ENCODE assay signal across 8 cellular contexts in the genomic region with DNA sequence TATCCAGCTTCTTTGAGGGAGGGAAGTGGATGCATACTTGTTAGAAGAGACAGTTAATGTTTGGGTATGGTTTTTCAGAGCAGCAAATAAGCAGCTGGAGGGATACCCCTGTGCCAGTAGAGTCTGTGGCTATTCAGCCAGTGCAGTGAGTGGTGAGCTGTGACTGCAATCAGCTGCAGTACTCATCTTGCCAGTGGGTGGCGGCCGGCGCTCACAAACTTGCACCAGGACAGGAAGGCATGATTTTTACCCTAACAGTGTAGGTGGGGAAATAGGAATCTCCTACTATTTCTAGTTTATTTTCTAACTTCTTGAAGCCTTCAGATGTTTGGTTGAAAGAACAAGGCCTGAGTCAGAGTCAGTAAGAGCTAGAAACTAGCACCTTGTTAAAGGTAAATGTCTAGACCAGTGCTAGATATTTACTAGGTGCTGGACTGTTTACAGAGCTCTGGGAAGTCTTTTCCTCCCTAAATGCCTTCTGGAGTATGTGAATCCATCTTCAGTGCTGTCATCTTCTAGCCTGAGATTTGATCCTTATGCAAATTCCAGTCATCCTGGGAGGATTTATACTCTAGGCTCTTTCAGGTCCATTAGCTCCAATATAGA. TPM values are rescaled to one million over a fixed set of nuclear protein-coding genes. Genes with fewer than 3 reads are reported as not detected.
DNase-seq lines count a peak whose midpoint lies in the region; ATAC-seq and TF ChIP-seq lines count a peak whose summit lies in the region.

No MANE protein-coding gene starts in this region.

- no peaks in the 10 kb centered on the region for H3K4me1 ChIP-seq in SJCRH30
- no peaks in the 10 kb centered on the region for H3K4me1 ChIP-seq in prostate gland (replicated peaks)

- H3K36me3 ChIP-seq in SJCRH30 (no peaks in the 10 kb centered on the region), prostate gland (no peaks in the 10 kb centered on the region)

- no peak overlapping the region for H3K27ac Mint-ChIP-seq in activated naive CD4-positive, alpha-beta T cell treated with anti-CD3 and anti-CD28 coated beads for 36 hours

- no peak overlapping the region for H3K27ac ChIP-seq in SJCRH30
- no peak overlapping the region for H3K27ac ChIP-seq in prostate gland

- peak; percentile 77 for ATAC-seq in HG03378 (IDR thresholded peaks at IDR 0.05; ENCODE audit: unreplicated experiment)
- ATAC-seq in Right ventricle myocardium superior (ENCODE audit: poor library complexity) = peak; percentile 90

- 0% methylated on average over 3 of the region's 3 CpGs for WGBS in prostate gland

- CTCF ChIA-PET in activated naive CD4-positive, alpha-beta T cell treated with anti-CD3 and anti-CD28 coated beads for 36 hours (lab: Charles Lee) = interaction anchor here (0.6 to 9.0 kb wide), 24 partner anchors 9 to 761 kb away, joined by 3 to 129 read pairs (median 3); a partner anchor contains a TSS

- no peaks in the 10 kb centered on the region for H3K36me3 Mint-ChIP-seq in activated naive CD4-positive, alpha-beta T cell treated with anti-CD3 and anti-CD28 coated beads for 36 hours (ENCODE audit: low read depth)

- peak; percentile 28 for DNase-seq in COLO829 (ENCODE audit: low spot score)
- DNase-seq in GM19240 (ENCODE audit: insufficient read length, low spot score) = peak; percentile 33
- peak; percentile 51 to 65 for DNase-seq in SJCRH30
- peak; percentile 80 for DNase-seq in activated naive CD4-positive, alpha-beta T cell treated with anti-CD3 and anti-CD28 coated beads for 36 hours
- DNase-seq in Right ventricle myocardium superior = peak; percentile 88
- DNase-seq in prostate gland (ENCODE audit: low spot score) = peak; percentile 59
- no peak for DNase-seq in NCI-H1048 (lab: John Stamatoyannopoulos, UW)

- H3K4me3 Mint-ChIP-seq in activated naive CD4-positive, alpha-beta T cell treated with anti-CD3 and anti-CD28 coated beads for 36 hours = no peak overlapping the region

- H3K4me3 ChIP-seq in SJCRH30 = no peak overlapping the region
- H3K4me3 ChIP-seq in prostate gland = no peak overlapping the region

- intact Hi-C loops in activated naive CD4-positive, alpha-beta T cell treated with anti-CD3 and anti-CD28 coated beads for 36 hours (cut with micrococcal nuclease) = loop anchor here (1.0 to 10.0 kb wide), 6 partner anchors 41 to 757 kb away; a partner anchor contains a TSS
- intact Hi-C loops in Right ventricle myocardium superior (cut with DNase I) (loop anchor here (1.0 kb wide), 1 partner anchor 40 kb away; no protein-coding TSS in a partner anchor), prostate gland (cut with DNase I) (loop anchor here (5.0 kb wide), 1 partner anchor 42 kb away; no protein-coding TSS in a partner anchor)

- peaks cover 11% of the 10 kb centered on the region for H3K27me3 Mint-ChIP-seq in activated naive CD4-positive, alpha-beta T cell treated with anti-CD3 and anti-CD28 coated beads for 36 hours (ENCODE audit: low read depth)

- no peak for TF ChIP-seq POLR2A in prostate gland (IDR thresholded peaks at IDR 0.05)

- no peaks in the 10 kb centered on the region for H3K4me1 Mint-ChIP-seq in activated naive CD4-positive, alpha-beta T cell treated with anti-CD3 and anti-CD28 coated beads for 36 hours (ENCODE audit: low read depth)

- H3K9me3 Mint-ChIP-seq in activated naive CD4-positive, alpha-beta T cell treated with anti-CD3 and anti-CD28 coated beads for 36 hours = no peaks in the 10 kb centered on the region

- TF ChIP-seq CTCF in prostate gland (IDR thresholded peaks at IDR 0.05) = peak; percentile 48 to 84 (median 76)

- H3K27me3 ChIP-seq in SJCRH30 (no peaks in the 10 kb centered on the region), prostate gland (replicated peaks; ENCODE audit: insufficient read depth) (no peaks in the 10 kb centered on the region)

- no peaks in the 10 kb centered on the region for H3K9me3 ChIP-seq in SJCRH30 (replicated peaks)
- no peaks in the 10 kb centered on the region for H3K9me3 ChIP-seq in prostate gland

RNA-seq across cellular contexts. Expression of a gene that starts 23.6 kb away (rescaled TPM):
- total RNA-seq in SJCRH30 (2014; rRNA removed; shearing (Covaris generic)) = not detected in 2 replicates
- total RNA-seq in activated naive CD4-positive, alpha-beta T cell treated with anti-CD3 and anti-CD28 coated beads for 36 hours = under 1 TPM in 1 of 2 experiments, not detected in 1; 0.12 TPM
- 17.4 TPM for total RNA-seq in Right ventricle myocardium superior
- total RNA-seq in prostate gland = 1 to 10 TPM; 5.6 to 9.7 TPM
